Comparison of ENCODE assay signal across 1 cellular context in the genomic region with DNA sequence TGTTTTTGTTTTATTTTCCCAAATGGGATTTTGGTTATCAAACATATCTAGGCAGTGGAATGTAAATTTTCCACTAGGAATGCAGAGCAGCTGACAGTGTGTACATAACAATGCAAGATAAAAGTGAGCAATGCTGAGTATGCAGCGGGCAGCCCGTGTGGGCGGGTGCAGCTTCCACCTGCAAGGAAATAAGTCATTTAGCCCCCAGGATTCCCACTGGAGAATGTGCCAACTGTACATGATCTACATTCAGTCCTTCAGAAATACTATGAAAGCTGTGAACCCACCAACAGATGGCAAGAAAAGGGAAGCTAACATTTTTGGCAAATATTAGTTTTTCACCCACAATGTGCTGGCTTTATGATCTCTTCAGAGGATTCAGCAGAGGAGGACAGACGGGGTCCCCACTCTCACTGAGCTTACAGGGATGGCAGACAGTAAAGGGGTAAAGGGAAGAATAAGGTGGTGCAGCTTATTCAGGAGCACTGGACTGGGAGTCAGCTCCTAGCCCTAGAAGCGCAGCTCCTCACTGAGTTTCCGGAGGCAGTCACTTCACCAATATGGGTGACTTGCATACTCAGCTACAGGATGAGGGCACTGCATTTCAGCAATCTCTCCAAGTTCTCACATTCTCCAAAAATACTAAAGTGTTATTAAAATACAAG.
TF ChIP-seq lines count a peak whose summit lies in the region.

No MANE protein-coding gene starts in this region.

TF ChIP-seq in HepG2, 621 proteins besides CTCF, POLR2A, EP300 and RAD21 (continued from another document and continues in another):
- TF ChIP-seq, protein P1, sequence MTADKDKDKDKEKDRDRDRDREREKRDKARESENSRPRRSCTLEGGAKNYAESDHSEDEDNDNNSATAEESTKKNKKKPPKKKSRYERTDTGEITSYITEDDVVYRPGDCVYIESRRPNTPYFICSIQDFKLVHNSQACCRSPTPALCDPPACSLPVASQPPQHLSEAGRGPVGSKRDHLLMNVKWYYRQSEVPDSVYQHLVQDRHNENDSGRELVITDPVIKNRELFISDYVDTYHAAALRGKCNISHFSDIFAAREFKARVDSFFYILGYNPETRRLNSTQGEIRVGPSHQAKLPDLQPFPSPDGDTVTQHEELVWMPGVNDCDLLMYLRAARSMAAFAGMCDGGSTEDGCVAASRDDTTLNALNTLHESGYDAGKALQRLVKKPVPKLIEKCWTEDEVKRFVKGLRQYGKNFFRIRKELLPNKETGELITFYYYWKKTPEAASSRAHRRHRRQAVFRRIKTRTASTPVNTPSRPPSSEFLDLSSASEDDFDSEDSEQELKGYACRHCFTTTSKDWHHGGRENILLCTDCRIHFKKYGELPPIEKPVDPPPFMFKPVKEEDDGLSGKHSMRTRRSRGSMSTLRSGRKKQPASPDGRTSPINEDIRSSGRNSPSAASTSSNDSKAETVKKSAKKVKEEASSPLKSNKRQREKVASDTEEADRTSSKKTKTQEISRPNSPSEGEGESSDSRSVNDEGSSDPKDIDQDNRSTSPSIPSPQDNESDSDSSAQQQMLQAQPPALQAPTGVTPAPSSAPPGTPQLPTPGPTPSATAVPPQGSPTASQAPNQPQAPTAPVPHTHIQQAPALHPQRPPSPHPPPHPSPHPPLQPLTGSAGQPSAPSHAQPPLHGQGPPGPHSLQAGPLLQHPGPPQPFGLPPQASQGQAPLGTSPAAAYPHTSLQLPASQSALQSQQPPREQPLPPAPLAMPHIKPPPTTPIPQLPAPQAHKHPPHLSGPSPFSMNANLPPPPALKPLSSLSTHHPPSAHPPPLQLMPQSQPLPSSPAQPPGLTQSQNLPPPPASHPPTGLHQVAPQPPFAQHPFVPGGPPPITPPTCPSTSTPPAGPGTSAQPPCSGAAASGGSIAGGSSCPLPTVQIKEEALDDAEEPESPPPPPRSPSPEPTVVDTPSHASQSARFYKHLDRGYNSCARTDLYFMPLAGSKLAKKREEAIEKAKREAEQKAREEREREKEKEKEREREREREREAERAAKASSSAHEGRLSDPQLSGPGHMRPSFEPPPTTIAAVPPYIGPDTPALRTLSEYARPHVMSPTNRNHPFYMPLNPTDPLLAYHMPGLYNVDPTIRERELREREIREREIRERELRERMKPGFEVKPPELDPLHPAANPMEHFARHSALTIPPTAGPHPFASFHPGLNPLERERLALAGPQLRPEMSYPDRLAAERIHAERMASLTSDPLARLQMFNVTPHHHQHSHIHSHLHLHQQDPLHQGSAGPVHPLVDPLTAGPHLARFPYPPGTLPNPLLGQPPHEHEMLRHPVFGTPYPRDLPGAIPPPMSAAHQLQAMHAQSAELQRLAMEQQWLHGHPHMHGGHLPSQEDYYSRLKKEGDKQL (CRISPR knock-in tag; IDR thresholded peaks at IDR 0.05; ENCODE audit: low read depth) = peak; percentile 75; the same call in 1 of the 2 replicates
- TF ChIP-seq ZFP37 (CRISPR knock-in tag; IDR thresholded peaks at IDR 0.05; ENCODE audit: borderline replicate concordance) = no peak
- TF ChIP-seq, protein P2, sequence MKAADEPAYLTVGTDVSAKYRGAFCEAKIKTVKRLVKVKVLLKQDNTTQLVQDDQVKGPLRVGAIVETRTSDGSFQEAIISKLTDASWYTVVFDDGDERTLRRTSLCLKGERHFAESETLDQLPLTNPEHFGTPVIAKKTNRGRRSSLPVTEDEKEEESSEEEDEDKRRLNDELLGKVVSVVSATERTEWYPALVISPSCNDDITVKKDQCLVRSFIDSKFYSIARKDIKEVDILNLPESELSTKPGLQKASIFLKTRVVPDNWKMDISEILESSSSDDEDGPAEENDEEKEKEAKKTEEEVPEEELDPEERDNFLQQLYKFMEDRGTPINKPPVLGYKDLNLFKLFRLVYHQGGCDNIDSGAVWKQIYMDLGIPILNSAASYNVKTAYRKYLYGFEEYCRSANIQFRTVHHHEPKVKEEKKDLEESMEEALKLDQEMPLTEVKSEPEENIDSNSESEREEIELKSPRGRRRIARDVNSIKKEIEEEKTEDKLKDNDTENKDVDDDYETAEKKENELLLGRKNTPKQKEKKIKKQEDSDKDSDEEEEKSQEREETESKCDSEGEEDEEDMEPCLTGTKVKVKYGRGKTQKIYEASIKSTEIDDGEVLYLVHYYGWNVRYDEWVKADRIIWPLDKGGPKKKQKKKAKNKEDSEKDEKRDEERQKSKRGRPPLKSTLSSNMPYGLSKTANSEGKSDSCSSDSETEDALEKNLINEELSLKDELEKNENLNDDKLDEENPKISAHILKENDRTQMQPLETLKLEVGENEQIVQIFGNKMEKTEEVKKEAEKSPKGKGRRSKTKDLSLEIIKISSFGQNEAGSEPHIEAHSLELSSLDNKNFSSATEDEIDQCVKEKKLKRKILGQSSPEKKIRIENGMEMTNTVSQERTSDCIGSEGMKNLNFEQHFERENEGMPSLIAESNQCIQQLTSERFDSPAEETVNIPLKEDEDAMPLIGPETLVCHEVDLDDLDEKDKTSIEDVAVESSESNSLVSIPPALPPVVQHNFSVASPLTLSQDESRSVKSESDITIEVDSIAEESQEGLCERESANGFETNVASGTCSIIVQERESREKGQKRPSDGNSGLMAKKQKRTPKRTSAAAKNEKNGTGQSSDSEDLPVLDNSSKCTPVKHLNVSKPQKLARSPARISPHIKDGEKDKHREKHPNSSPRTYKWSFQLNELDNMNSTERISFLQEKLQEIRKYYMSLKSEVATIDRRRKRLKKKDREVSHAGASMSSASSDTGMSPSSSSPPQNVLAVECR (CRISPR knock-in tag; IDR thresholded peaks at IDR 0.05; ENCODE audit: borderline replicate concordance) = peak; percentile 50; the same call in 1 of the 2 replicates
- TF ChIP-seq, protein P3, sequence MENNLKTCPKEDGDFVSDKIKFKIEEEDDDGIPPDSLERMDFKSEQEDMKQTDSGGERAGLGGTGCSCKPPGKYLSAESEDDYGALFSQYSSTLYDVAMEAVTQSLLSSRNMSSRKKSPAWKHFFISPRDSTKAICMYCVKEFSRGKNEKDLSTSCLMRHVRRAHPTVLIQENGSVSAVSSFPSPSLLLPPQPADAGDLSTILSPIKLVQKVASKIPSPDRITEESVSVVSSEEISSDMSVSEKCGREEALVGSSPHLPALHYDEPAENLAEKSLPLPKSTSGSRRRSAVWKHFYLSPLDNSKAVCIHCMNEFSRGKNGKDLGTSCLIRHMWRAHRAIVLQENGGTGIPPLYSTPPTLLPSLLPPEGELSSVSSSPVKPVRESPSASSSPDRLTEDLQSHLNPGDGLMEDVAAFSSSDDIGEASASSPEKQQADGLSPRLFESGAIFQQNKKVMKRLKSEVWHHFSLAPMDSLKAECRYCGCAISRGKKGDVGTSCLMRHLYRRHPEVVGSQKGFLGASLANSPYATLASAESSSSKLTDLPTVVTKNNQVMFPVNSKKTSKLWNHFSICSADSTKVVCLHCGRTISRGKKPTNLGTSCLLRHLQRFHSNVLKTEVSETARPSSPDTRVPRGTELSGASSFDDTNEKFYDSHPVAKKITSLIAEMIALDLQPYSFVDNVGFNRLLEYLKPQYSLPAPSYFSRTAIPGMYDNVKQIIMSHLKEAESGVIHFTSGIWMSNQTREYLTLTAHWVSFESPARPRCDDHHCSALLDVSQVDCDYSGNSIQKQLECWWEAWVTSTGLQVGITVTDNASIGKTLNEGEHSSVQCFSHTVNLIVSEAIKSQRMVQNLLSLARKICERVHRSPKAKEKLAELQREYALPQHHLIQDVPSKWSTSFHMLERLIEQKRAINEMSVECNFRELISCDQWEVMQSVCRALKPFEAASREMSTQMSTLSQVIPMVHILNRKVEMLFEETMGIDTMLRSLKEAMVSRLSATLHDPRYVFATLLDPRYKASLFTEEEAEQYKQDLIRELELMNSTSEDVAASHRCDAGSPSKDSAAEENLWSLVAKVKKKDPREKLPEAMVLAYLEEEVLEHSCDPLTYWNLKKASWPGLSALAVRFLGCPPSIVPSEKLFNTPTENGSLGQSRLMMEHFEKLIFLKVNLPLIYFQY (CRISPR knock-in tag; IDR thresholded peaks at IDR 0.05; ENCODE audit: borderline replicate concordance) = 0 out of 2 replicates have a peak, but pooled peaks have one; percentile 26
- TF ChIP-seq, protein P4, sequence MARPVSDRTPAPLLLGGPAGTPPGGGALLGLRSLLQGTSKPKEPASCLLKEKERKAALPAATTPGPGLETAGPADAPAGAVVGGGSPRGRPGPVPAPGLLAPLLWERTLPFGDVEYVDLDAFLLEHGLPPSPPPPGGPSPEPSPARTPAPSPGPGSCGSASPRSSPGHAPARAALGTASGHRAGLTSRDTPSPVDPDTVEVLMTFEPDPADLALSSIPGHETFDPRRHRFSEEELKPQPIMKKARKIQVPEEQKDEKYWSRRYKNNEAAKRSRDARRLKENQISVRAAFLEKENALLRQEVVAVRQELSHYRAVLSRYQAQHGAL (CRISPR knock-in tag; IDR thresholded peaks at IDR 0.05; ENCODE audit: not compliant biosample characterization) = peak; percentile 52
- peak; percentile 33 for TF ChIP-seq MED8 (CRISPR knock-in tag; IDR thresholded peaks at IDR 0.05; ENCODE audit: insufficient replicate concordance)
- TF ChIP-seq, protein P5, sequence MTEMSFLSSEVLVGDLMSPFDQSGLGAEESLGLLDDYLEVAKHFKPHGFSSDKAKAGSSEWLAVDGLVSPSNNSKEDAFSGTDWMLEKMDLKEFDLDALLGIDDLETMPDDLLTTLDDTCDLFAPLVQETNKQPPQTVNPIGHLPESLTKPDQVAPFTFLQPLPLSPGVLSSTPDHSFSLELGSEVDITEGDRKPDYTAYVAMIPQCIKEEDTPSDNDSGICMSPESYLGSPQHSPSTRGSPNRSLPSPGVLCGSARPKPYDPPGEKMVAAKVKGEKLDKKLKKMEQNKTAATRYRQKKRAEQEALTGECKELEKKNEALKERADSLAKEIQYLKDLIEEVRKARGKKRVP (CRISPR knock-in tag; IDR thresholded peaks at IDR 0.05) = peak in 1 of 2 experiments; percentile 59; a peak in 1 of 4 replicates
- TF ChIP-seq, protein P6, sequence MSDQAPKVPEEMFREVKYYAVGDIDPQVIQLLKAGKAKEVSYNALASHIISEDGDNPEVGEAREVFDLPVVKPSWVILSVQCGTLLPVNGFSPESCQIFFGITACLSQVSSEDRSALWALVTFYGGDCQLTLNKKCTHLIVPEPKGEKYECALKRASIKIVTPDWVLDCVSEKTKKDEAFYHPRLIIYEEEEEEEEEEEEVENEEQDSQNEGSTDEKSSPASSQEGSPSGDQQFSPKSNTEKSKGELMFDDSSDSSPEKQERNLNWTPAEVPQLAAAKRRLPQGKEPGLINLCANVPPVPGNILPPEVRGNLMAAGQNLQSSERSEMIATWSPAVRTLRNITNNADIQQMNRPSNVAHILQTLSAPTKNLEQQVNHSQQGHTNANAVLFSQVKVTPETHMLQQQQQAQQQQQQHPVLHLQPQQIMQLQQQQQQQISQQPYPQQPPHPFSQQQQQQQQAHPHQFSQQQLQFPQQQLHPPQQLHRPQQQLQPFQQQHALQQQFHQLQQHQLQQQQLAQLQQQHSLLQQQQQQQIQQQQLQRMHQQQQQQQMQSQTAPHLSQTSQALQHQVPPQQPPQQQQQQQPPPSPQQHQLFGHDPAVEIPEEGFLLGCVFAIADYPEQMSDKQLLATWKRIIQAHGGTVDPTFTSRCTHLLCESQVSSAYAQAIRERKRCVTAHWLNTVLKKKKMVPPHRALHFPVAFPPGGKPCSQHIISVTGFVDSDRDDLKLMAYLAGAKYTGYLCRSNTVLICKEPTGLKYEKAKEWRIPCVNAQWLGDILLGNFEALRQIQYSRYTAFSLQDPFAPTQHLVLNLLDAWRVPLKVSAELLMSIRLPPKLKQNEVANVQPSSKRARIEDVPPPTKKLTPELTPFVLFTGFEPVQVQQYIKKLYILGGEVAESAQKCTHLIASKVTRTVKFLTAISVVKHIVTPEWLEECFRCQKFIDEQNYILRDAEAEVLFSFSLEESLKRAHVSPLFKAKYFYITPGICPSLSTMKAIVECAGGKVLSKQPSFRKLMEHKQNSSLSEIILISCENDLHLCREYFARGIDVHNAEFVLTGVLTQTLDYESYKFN (CRISPR knock-in tag; conservative IDR thresholded peaks at IDR 0.05) = peak; percentile 89
- TF ChIP-seq SPEN (CRISPR knock-in tag; IDR thresholded peaks at IDR 0.05; ENCODE audit: low read depth) = no peak
- TF ChIP-seq MTF1 (CRISPR knock-in tag; IDR thresholded peaks at IDR 0.05) = no peak
- TF ChIP-seq KAT8 (CRISPR knock-in tag; IDR thresholded peaks at IDR 0.05) = 0 out of 2 replicates have a peak, but pooled peaks have one; percentile 34
- TF ChIP-seq YEATS2 (CRISPR knock-in tag; IDR thresholded peaks at IDR 0.05; ENCODE audit: borderline replicate concordance) = peak; percentile 46; the same call in 1 of the 2 replicates
- TF ChIP-seq, protein P7, sequence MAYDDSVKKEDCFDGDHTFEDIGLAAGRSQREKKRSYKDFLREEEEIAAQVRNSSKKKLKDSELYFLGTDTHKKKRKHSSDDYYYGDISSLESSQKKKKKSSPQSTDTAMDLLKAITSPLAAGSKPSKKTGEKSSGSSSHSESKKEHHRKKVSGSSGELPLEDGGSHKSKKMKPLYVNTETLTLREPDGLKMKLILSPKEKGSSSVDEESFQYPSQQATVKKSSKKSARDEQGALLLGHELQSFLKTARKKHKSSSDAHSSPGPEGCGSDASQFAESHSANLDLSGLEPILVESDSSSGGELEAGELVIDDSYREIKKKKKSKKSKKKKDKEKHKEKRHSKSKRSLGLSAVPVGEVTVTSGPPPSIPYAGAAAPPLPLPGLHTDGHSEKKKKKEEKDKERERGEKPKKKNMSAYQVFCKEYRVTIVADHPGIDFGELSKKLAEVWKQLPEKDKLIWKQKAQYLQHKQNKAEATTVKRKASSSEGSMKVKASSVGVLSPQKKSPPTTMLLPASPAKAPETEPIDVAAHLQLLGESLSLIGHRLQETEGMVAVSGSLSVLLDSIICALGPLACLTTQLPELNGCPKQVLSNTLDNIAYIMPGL (CRISPR knock-in tag; IDR thresholded peaks at IDR 0.05; ENCODE audit: borderline replicate concordance in 1 of 2, low read depth in 1 of 2) = 0 out of 4 replicates have a peak, but pooled peaks of 1 of the 2 experiments have one; percentile 27
- TF ChIP-seq ZNF773 (CRISPR knock-in tag; IDR thresholded peaks at IDR 0.05; ENCODE audit: borderline replicate concordance) = no peak
- TF ChIP-seq TSC22D2 (CRISPR knock-in tag; IDR thresholded peaks at IDR 0.05; ENCODE audit: borderline replicate concordance) = no peak
- no peak for TF ChIP-seq ZNF432 (CRISPR knock-in tag; IDR thresholded peaks at IDR 0.05; ENCODE audit: borderline replicate concordance)
- TF ChIP-seq FOXA3 (CRISPR knock-in tag; IDR thresholded peaks at IDR 0.05) = peak; percentile 97
- peak; percentile 88 for TF ChIP-seq ZNF331 (CRISPR knock-in tag; IDR thresholded peaks at IDR 0.05)
- no peak for TF ChIP-seq ZNF850 (CRISPR knock-in tag; conservative IDR thresholded peaks at IDR 0.05)
- peak; percentile 53; the same call in 1 of the 2 replicates for TF ChIP-seq ZNF451 (CRISPR knock-in tag; IDR thresholded peaks at IDR 0.05)
- TF ChIP-seq ZNF670 (CRISPR knock-in tag; IDR thresholded peaks at IDR 0.05; ENCODE audit: borderline replicate concordance) = 0 out of 2 replicates have a peak, but pooled peaks have one; percentile 21
- no peak for TF ChIP-seq ZNF782 (CRISPR knock-in tag; IDR thresholded peaks at IDR 0.05; ENCODE audit: borderline replicate concordance)
- TF ChIP-seq CREM (IDR thresholded peaks at IDR 0.05) = peak; percentile 85
- TF ChIP-seq CREM (CRISPR knock-in tag; IDR thresholded peaks at IDR 0.05) = no peak
- TF ChIP-seq NKX3-1 (CRISPR knock-in tag; IDR thresholded peaks at IDR 0.05) = peak; percentile 71
- TF ChIP-seq ZNF552 (CRISPR knock-in tag; IDR thresholded peaks at IDR 0.05; ENCODE audit: borderline replicate concordance) = no peak
- TF ChIP-seq TBL1XR1 (IDR thresholded peaks at IDR 0.05; ENCODE audit: borderline replicate concordance, low read length, partially characterized antibody) = peak; percentile 72
